18 cellular contexts compared by ENCODE assay signal in the genomic region with DNA sequence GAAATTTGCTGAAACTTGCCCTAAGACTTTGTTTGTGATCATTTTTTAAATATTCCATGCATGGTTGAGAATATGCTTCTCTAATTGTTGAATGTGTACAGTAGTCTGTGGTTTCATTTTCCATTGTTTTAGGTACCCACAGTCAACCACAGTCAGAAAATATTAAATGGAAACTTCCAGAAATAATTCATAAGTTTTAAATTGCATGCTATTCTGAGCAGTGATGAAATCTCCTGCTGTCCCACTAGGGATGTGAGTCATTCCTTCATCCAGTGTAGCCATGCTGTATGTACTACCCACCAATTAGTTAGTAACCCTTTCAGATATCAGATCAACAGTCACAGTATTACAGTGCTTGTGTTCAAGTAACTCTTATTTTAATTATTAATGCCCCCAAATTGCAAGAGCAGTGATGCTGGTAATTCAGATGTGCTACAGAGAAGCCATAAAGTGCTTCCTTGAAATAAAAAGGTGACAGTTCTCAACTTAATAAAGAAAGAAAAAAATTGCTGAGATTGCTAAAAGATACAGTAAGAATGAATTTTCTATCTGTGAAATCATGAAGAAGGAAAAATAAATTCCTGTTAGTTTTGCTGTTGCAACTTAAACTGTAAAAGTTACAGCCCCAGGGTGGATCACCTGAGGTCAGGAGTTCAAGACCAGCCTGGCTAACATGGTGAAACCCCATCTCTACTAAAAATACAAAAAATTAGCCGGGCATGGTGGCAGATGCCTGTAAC.
A peak's percentile ranks its signal among the peaks of the same experiment; 100 is the strongest.
DNase-seq lines count a peak whose midpoint lies in the region; ATAC-seq, FAIRE-seq and TF ChIP-seq lines count a peak whose summit lies in the region.
"Had no signal": no experiment of that assay in that cellular context is flagged by ENCODE, and none has a peak within 500 bp of the region (broad histone marks: within the 10 kb centered on the region; RNA-seq: fewer than 3 reads in every experiment).

No MANE protein-coding gene starts in this region.

- no peak overlapping the region for H3K4me3 ChIP-seq in astrocyte of the cerebellum (ENCODE audit: low read depth, low read length)
- H3K4me3 ChIP-seq in CD8-positive, alpha-beta T cell (ENCODE audit: low read depth, low read length), result no peak overlapping the region
- H3K4me3 ChIP-seq: SJSA1 had no signal

- H3K36me3 Mint-ChIP-seq in CD8-positive, alpha-beta T cell, result no peaks in the 10 kb centered on the region
- H3K36me3 Mint-ChIP-seq: CD4-positive, CD25-positive, alpha-beta regulatory T cell had no signal

- DNase-seq in AG08396 (ENCODE audit: low spot score), result peak; percentile 20
- peak; percentile 82 for DNase-seq in LHCN-M2 (ENCODE audit: low read depth)
- peak; percentile 19 for DNase-seq in astrocyte of the cerebellum (ENCODE audit: low read depth)
- peak; percentile 42 for DNase-seq in glomerular visceral epithelial cell (ENCODE audit: extremely low spot score)
- no peak for DNase-seq in NCI-H2107 (lab: John Stamatoyannopoulos, UW)
- DNase-seq in GM19239 (ENCODE audit: insufficient read length, low spot score), result no peak
- no peak for DNase-seq in CD8-positive, alpha-beta T cell
- DNase-seq: amygdala; CD4-positive, CD25-positive, alpha-beta regulatory T cell; endodermal cell; GF-D8; mesendoderm; NCI-H345; stimulated activated CD4-positive, alpha-beta T cell treated with anti-CD3 and anti-CD28 coated beads, Interleukin-2, amount 100 ng/mL, for 48 hours; stimulated activated naive CD4-positive, alpha-beta T cell treated with Interleukin-2 at 50 U/mL for 16 hours had no signal

- H3K9me3 ChIP-seq in CD8-positive, alpha-beta T cell (ENCODE audit: low read length), result no peaks in the 10 kb centered on the region
- H3K9me3 ChIP-seq: SJSA1 had no signal

- no peak overlapping the region for H3K4me3 Mint-ChIP-seq in CD8-positive, alpha-beta T cell
- H3K4me3 Mint-ChIP-seq: CD4-positive, CD25-positive, alpha-beta regulatory T cell; endodermal cell had no signal

- intact Hi-C loops in CD8-positive, alpha-beta T cell (cut with DNase I, micrococcal nuclease), result no loop called here

- no peaks in the 10 kb centered on the region for H3K4me1 Mint-ChIP-seq in CD8-positive, alpha-beta T cell (ENCODE audit: low read depth)
- H3K4me1 Mint-ChIP-seq: CD4-positive, CD25-positive, alpha-beta regulatory T cell had no signal

- peaks cover 23% of the 10 kb centered on the region for H3K27me3 Mint-ChIP-seq in CD8-positive, alpha-beta T cell (ENCODE audit: low read depth)
- H3K27me3 Mint-ChIP-seq: CD4-positive, CD25-positive, alpha-beta regulatory T cell had no signal

- H3K27ac ChIP-seq in CD8-positive, alpha-beta T cell (ENCODE audit: low read depth, low read length), result no peak overlapping the region
- H3K27ac ChIP-seq: SJSA1, VCaP had no signal

- no peaks in the 10 kb centered on the region for H3K36me3 ChIP-seq in CD8-positive, alpha-beta T cell (ENCODE audit: insufficient read depth, low read length)
- H3K36me3 ChIP-seq: SJSA1 had no signal

- no peaks in the 10 kb centered on the region for H3K9me3 Mint-ChIP-seq in CD8-positive, alpha-beta T cell
- H3K9me3 Mint-ChIP-seq: endodermal cell had no signal

- H3K27ac Mint-ChIP-seq in CD8-positive, alpha-beta T cell, result no peak overlapping the region
- H3K27ac Mint-ChIP-seq: CD4-positive, CD25-positive, alpha-beta regulatory T cell; endodermal cell had no signal

- POLR2A ChIA-PET in CD8-positive, alpha-beta T cell (lab: Charles Lee), result no interaction called here

- in situ Hi-C loops in astrocyte of the cerebellum (cut with HindIII; ENCODE audit: low sequenced_read_pairs), result no loop called here

- H3K4me1 ChIP-seq in CD8-positive, alpha-beta T cell (ENCODE audit: insufficient read depth, low read length), result no peaks in the 10 kb centered on the region
- H3K4me1 ChIP-seq: SJSA1 had no signal

- no peak for ATAC-seq in HG03354 (IDR thresholded peaks at IDR 0.05; ENCODE audit: poor library complexity, severe bottlenecking, unreplicated experiment)
- no peak for ATAC-seq in CD8-positive, alpha-beta T cell

- no peak for TF ChIP-seq CTCF in astrocyte of the cerebellum (IDR thresholded peaks at IDR 0.05; ENCODE audit: low read depth, low read length, missing control alignments)
- no peak for TF ChIP-seq CTCF in CD8-positive, alpha-beta T cell (IDR thresholded peaks at IDR 0.05)

- CTCF ChIA-PET in CD8-positive, alpha-beta T cell (lab: Charles Lee), result no interaction called here

- no peak for FAIRE-seq in GM19239 (lab: Jason Lieb, UNC)

- H3K27me3 ChIP-seq in CD8-positive, alpha-beta T cell (ENCODE audit: insufficient read depth, low read length), result no peaks in the 10 kb centered on the region
- H3K27me3 ChIP-seq: SJSA1 had no signal

Comparison
In these comparisons a context has a peak if more than half of its experiments do, and no peak if none do; other contexts are left out.
1. DNase-seq: peak in AG08396 (single experiment), LHCN-M2 (single experiment), astrocyte of the cerebellum (single experiment) and glomerular visceral epithelial cell (single experiment); none in NCI-H2107 (single experiment), GM19239 (single experiment) and CD8-positive, alpha-beta T cell (0 of 7).